In genomic region chr6:137407816-137408215, GRCh38 we compare ENCODE assay signal across 17 cellular contexts.
DNase-seq lines count a peak whose midpoint lies in the region; ATAC-seq and TF ChIP-seq lines count a peak whose summit lies in the region.
"Had no signal": no experiment of that assay in that cellular context is flagged by ENCODE, and none has a peak within 500 bp of the region (broad histone marks: within the 10 kb centered on the region; RNA-seq: fewer than 3 reads in every experiment).

No MANE protein-coding gene starts in this region.

- H3K4me3 ChIP-seq in right cardiac atrium (ENCODE audit: low read length): no peak overlapping the region
- H3K4me3 ChIP-seq: A549 had no signal

- no peaks in the 10 kb centered on the region for H3K27me3 ChIP-seq in right cardiac atrium (ENCODE audit: control insufficient read depth, insufficient read depth)
- no peaks in the 10 kb centered on the region for H3K27me3 ChIP-seq in CD4-positive, alpha-beta T cell (ENCODE audit: control insufficient read depth, insufficient read depth, low read length)

- peaks cover 27% of the 10 kb centered on the region for H3K9me3 Mint-ChIP-seq in activated CD4-positive, alpha-beta T cell treated with anti-CD3 and anti-CD28 coated beads, Interleukin-2, amount 10 ng/mL, durations not matched to agents 24 days and 14 days
- peaks cover 19% of the 10 kb centered on the region for H3K9me3 Mint-ChIP-seq in activated CD4-positive, alpha-beta memory T cell treated with anti-CD3 and anti-CD28 coated beads, Interleukin-2, amount 10 ng/mL, durations not matched to agents 7 days and 5 days
- peaks cover 12% of the 10 kb centered on the region for H3K9me3 Mint-ChIP-seq in central memory CD8-positive, alpha-beta T cell
- peaks cover 12% of the 10 kb centered on the region for H3K9me3 Mint-ChIP-seq in stimulated activated effector memory CD8-positive, alpha-beta T cell treated with anti-CD3 and anti-CD28 coated beads, Interleukin-12 subunit alpha, Interleukin-12 subunit beta, amount 100 ng/mL, for 72 hours
- H3K9me3 Mint-ChIP-seq in CD4-positive, alpha-beta T cell: peaks cover 7% of the 10 kb centered on the region

- H3K27ac ChIP-seq in right cardiac atrium (ENCODE audit: low read length): no peak overlapping the region
- H3K27ac ChIP-seq in CD4-positive, alpha-beta T cell (ENCODE audit: low read depth, low read length): no peak overlapping the region
- H3K27ac ChIP-seq: 22Rv1, A549, C4-2B had no signal

- peaks cover 10% of the 10 kb centered on the region for H3K4me1 Mint-ChIP-seq in activated CD4-positive, alpha-beta T cell treated with anti-CD3 and anti-CD28 coated beads, Interleukin-2, amount 10 ng/mL, durations not matched to agents 24 days and 14 days
- peaks cover 21% of the 10 kb centered on the region for H3K4me1 Mint-ChIP-seq in activated CD4-positive, alpha-beta memory T cell treated with anti-CD3 and anti-CD28 coated beads, Interleukin-2, amount 10 ng/mL, durations not matched to agents 7 days and 5 days
- H3K4me1 Mint-ChIP-seq in central memory CD8-positive, alpha-beta T cell: peaks cover 26% of the 10 kb centered on the region
- peaks cover 37% of the 10 kb centered on the region for H3K4me1 Mint-ChIP-seq in stimulated activated effector memory CD8-positive, alpha-beta T cell treated with anti-CD3 and anti-CD28 coated beads, Interleukin-12 subunit alpha, Interleukin-12 subunit beta, amount 100 ng/mL, for 72 hours
- H3K4me1 Mint-ChIP-seq in CD4-positive, alpha-beta T cell (ENCODE audit: low read depth): no peaks in the 10 kb centered on the region

- H3K27ac Mint-ChIP-seq in activated CD4-positive, alpha-beta T cell treated with anti-CD3 and anti-CD28 coated beads, Interleukin-2, amount 10 ng/mL, durations not matched to agents 24 days and 14 days: peak overlapping the region; percentile 32
- peak overlapping the region; percentile 48 for H3K27ac Mint-ChIP-seq in activated CD4-positive, alpha-beta memory T cell treated with anti-CD3 and anti-CD28 coated beads, Interleukin-2, amount 10 ng/mL, durations not matched to agents 7 days and 5 days
- H3K27ac Mint-ChIP-seq in central memory CD8-positive, alpha-beta T cell (ENCODE audit: low read depth): peak overlapping the region; percentile 8
- no peak overlapping the region for H3K27ac Mint-ChIP-seq in stimulated activated effector memory CD8-positive, alpha-beta T cell treated with anti-CD3 and anti-CD28 coated beads, Interleukin-12 subunit alpha, Interleukin-12 subunit beta, amount 100 ng/mL, for 72 hours
- H3K27ac Mint-ChIP-seq in CD4-positive, alpha-beta T cell: no peak overlapping the region
- H3K27ac Mint-ChIP-seq: CD4-positive, alpha-beta memory T cell; H9 had no signal

- 88% methylated on average over 1 of the region's 1 CpG for WGBS in right cardiac atrium

- CTCF ChIA-PET in activated CD4-positive, alpha-beta memory T cell treated with anti-CD3 and anti-CD28 coated beads, Interleukin-2, amount 10 ng/mL, durations not matched to agents 7 days and 5 days (lab: Charles Lee): interaction anchor here (1.0 kb wide), 1 partner anchor 65 kb away, joined by 3 read pairs; no protein-coding TSS in a partner anchor
- CTCF ChIA-PET in CD4-positive, alpha-beta T cell (lab: Charles Lee): no interaction called here

- H3K4me3 Mint-ChIP-seq in activated CD4-positive, alpha-beta T cell treated with anti-CD3 and anti-CD28 coated beads, Interleukin-2, amount 10 ng/mL, durations not matched to agents 24 days and 14 days: no peak overlapping the region
- no peak overlapping the region for H3K4me3 Mint-ChIP-seq in activated CD4-positive, alpha-beta memory T cell treated with anti-CD3 and anti-CD28 coated beads, Interleukin-2, amount 10 ng/mL, durations not matched to agents 7 days and 5 days
- H3K4me3 Mint-ChIP-seq in central memory CD8-positive, alpha-beta T cell: no peak overlapping the region
- H3K4me3 Mint-ChIP-seq in stimulated activated effector memory CD8-positive, alpha-beta T cell treated with anti-CD3 and anti-CD28 coated beads, Interleukin-12 subunit alpha, Interleukin-12 subunit beta, amount 100 ng/mL, for 72 hours: no peak overlapping the region
- H3K4me3 Mint-ChIP-seq in CD4-positive, alpha-beta T cell: no peak overlapping the region
- H3K4me3 Mint-ChIP-seq: H9 had no signal

- POLR2A ChIA-PET in activated CD4-positive, alpha-beta memory T cell treated with anti-CD3 and anti-CD28 coated beads, Interleukin-2, amount 10 ng/mL, durations not matched to agents 7 days and 5 days (lab: Charles Lee): interaction anchor here (1.0 kb wide), 1 partner anchor 8 kb away, joined by 4 read pairs; no protein-coding TSS in a partner anchor
- POLR2A ChIA-PET in CD4-positive, alpha-beta T cell (lab: Charles Lee): no interaction called here

- peaks cover 10% of the 10 kb centered on the region for H3K36me3 Mint-ChIP-seq in activated CD4-positive, alpha-beta T cell treated with anti-CD3 and anti-CD28 coated beads, Interleukin-2, amount 10 ng/mL, durations not matched to agents 24 days and 14 days (ENCODE audit: low read depth)
- H3K36me3 Mint-ChIP-seq in activated CD4-positive, alpha-beta memory T cell treated with anti-CD3 and anti-CD28 coated beads, Interleukin-2, amount 10 ng/mL, durations not matched to agents 7 days and 5 days (ENCODE audit: low read depth): peaks cover 19% of the 10 kb centered on the region
- no peaks in the 10 kb centered on the region for H3K36me3 Mint-ChIP-seq in central memory CD8-positive, alpha-beta T cell (ENCODE audit: insufficient read depth)
- no peaks in the 10 kb centered on the region for H3K36me3 Mint-ChIP-seq in stimulated activated effector memory CD8-positive, alpha-beta T cell treated with anti-CD3 and anti-CD28 coated beads, Interleukin-12 subunit alpha, Interleukin-12 subunit beta, amount 100 ng/mL, for 72 hours
- H3K36me3 Mint-ChIP-seq in CD4-positive, alpha-beta T cell (ENCODE audit: low read depth): no peaks in the 10 kb centered on the region

- DNase-seq in activated CD4-positive, alpha-beta T cell treated with anti-CD3 and anti-CD28 coated beads, Interleukin-2, amount 10 ng/mL, durations not matched to agents 24 days and 14 days: no peak
- no peak for DNase-seq in activated CD4-positive, alpha-beta T cell treated with anti-CD3 and anti-CD28 coated beads for 4 hours
- DNase-seq in activated CD4-positive, alpha-beta memory T cell treated with anti-CD3 and anti-CD28 coated beads, Interleukin-2, amount 10 ng/mL, durations not matched to agents 7 days and 5 days: no peak
- no peak for DNase-seq in central memory CD8-positive, alpha-beta T cell (ENCODE audit: low spot score in 2 of 2)
- no peak for DNase-seq in stimulated activated effector memory CD8-positive, alpha-beta T cell treated with anti-CD3 and anti-CD28 coated beads, Interleukin-12 subunit alpha, Interleukin-12 subunit beta, amount 100 ng/mL, for 72 hours (ENCODE audit: low spot score in 2 of 2)
- DNase-seq in right cardiac atrium: no peak
- no peak for DNase-seq in CD4-positive, alpha-beta T cell
- DNase-seq: AML-193; CD4-positive, alpha-beta memory T cell; DMS153; DMS79; GDM1; H9 had no signal

- no peak for TF ChIP-seq CTCF in CD4-positive, alpha-beta T cell (IDR thresholded peaks at IDR 0.05)

- H3K27me3 Mint-ChIP-seq in activated CD4-positive, alpha-beta T cell treated with anti-CD3 and anti-CD28 coated beads, Interleukin-2, amount 10 ng/mL, durations not matched to agents 24 days and 14 days: peaks cover 12% of the 10 kb centered on the region
- no peaks in the 10 kb centered on the region for H3K27me3 Mint-ChIP-seq in activated CD4-positive, alpha-beta memory T cell treated with anti-CD3 and anti-CD28 coated beads, Interleukin-2, amount 10 ng/mL, durations not matched to agents 7 days and 5 days
- no peaks in the 10 kb centered on the region for H3K27me3 Mint-ChIP-seq in central memory CD8-positive, alpha-beta T cell
- no peaks in the 10 kb centered on the region for H3K27me3 Mint-ChIP-seq in CD4-positive, alpha-beta T cell
- H3K27me3 Mint-ChIP-seq: CD4-positive, alpha-beta memory T cell had no signal

- ATAC-seq in central memory CD8-positive, alpha-beta T cell (replicated peaks; ENCODE audit: extremely low read depth, poor library complexity, severe bottlenecking): no peak
- peak; percentile 67 for ATAC-seq in stimulated activated effector memory CD8-positive, alpha-beta T cell treated with anti-CD3 and anti-CD28 coated beads, Interleukin-12 subunit alpha, Interleukin-12 subunit beta, amount 100 ng/mL, for 72 hours
- no peak for ATAC-seq in HG03565 (IDR thresholded peaks at IDR 0.05; ENCODE audit: unreplicated experiment)
- ATAC-seq in right cardiac atrium: no peak
- ATAC-seq in CD4-positive, alpha-beta T cell (ENCODE audit: poor library complexity): no peak
- ATAC-seq: A549 had no signal

- no peaks in the 10 kb centered on the region for H3K9me3 ChIP-seq in right cardiac atrium (ENCODE audit: control insufficient read depth, low read length)
- H3K9me3 ChIP-seq in CD4-positive, alpha-beta T cell (ENCODE audit: control insufficient read depth, low read length): peaks cover 4% of the 10 kb centered on the region
- H3K9me3 ChIP-seq: A549 had no signal

- intact Hi-C loops in activated CD4-positive, alpha-beta T cell treated with anti-CD3 and anti-CD28 coated beads, Interleukin-2, amount 10 ng/mL, durations not matched to agents 24 days and 14 days (cut with micrococcal nuclease): no loop called here
- intact Hi-C loops in right cardiac atrium (cut with DNase I): no loop called here
- intact Hi-C loops in CD4-positive, alpha-beta T cell (cut with DNase I, micrococcal nuclease): no loop called here

- no peaks in the 10 kb centered on the region for H3K4me1 ChIP-seq in right cardiac atrium (ENCODE audit: control insufficient read depth, insufficient read depth, low read length)
- H3K4me1 ChIP-seq: A549 had no signal

Comparison
In these comparisons a context has a peak if more than half of its experiments do, and no peak if none do; other contexts are left out.
1. H3K27ac Mint-ChIP-seq: peak in activated CD4-positive, alpha-beta T cell treated with anti-CD3 and anti-CD28 coated beads, Interleukin-2, amount 10 ng/mL, durations not matched to agents 24 days and 14 days (single experiment), activated CD4-positive, alpha-beta memory T cell treated with anti-CD3 and anti-CD28 coated beads, Interleukin-2, amount 10 ng/mL, durations not matched to agents 7 days and 5 days (single experiment) and central memory CD8-positive, alpha-beta T cell (single experiment); none in stimulated activated effector memory CD8-positive, alpha-beta T cell treated with anti-CD3 and anti-CD28 coated beads, Interleukin-12 subunit alpha, Interleukin-12 subunit beta, amount 100 ng/mL, for 72 hours (single experiment) and CD4-positive, alpha-beta T cell (single experiment).